ENCODE assay signal across 28 cellular contexts in genomic region chr2:70725505-70725904, GRCh38. TPM values are rescaled to one million over a fixed set of nuclear protein-coding genes. Genes with fewer than 3 reads are reported as not detected.
"Had no signal": no experiment of that assay in that cellular context is flagged by ENCODE, and none has a peak within 500 bp of the region (broad histone marks: within the 10 kb centered on the region; RNA-seq: fewer than 3 reads in every experiment).

No MANE protein-coding gene starts in this region.

- H3K36me3 Mint-ChIP-seq: immature natural killer cell; naive thymus-derived CD8-positive, alpha-beta T cell had no signal

- H3K9me3 Mint-ChIP-seq: immature natural killer cell; naive thymus-derived CD8-positive, alpha-beta T cell; nephron; stimulated activated naive B cell treated with anti-CD40 and anti-IgM and Interleukin-4, amounts not matched to agents 10 μg/mL and 1 μg/mL and 100 μg/mL, for 72 hours had no signal

- H3K36me3 ChIP-seq: left lung, lower lobe of right lung, right lobe of liver, stomach, thyroid gland, transverse colon, upper lobe of left lung, vagina had no signal

- H3K27ac ChIP-seq: left lung, lower lobe of right lung, parathyroid adenoma, psoas muscle, right lobe of liver, stomach, testis, thyroid gland, transverse colon, upper lobe of left lung, vagina had no signal

- DNase-seq: immature natural killer cell; kidney; left colon; left lung; lower lobe of right lung; mammary epithelial cell; mesenchymal stem cell; naive thymus-derived CD8-positive, alpha-beta T cell; nucleus accumbens; psoas muscle; right lobe of liver; stimulated activated CD4-positive, alpha-beta T cell treated with anti-CD3 and anti-CD28 coated beads, Interleukin-1b, Interleukin-23, amount 100 ng/mL, for 48 hours; stimulated activated CD4-positive, alpha-beta T cell treated with anti-CD3 and anti-CD28 coated beads, Interleukin-2, amount 100 ng/mL, for 48 hours; stimulated activated CD4-positive, alpha-beta T cell treated with anti-CD3 and anti-CD28 coated beads, Interleukin-4, amount 100 ng/mL, for 4 hours; stimulated activated CD8-positive, alpha-beta memory T cell treated with anti-CD3 and anti-CD28 coated beads, Interleukin-4, amount 100 ng/mL, for 48 hours; stimulated activated naive B cell treated with anti-CD40 and anti-IgM and Interleukin-4, amounts not matched to agents 10 μg/mL and 1 μg/mL and 100 μg/mL, for 72 hours; stimulated activated naive CD8-positive, alpha-beta T cell treated with anti-CD3 and anti-CD28 coated beads, Interleukin-15, Interleukin-2, amounts not matched to agents 100 U/mL and 50 U/mL, for 24 hours; stomach; testis; thyroid gland; transverse colon; upper lobe of left lung had no signal

- H3K9me3 ChIP-seq: left lung, lower lobe of right lung, psoas muscle, right lobe of liver, stomach, testis, thyroid gland, transverse colon, upper lobe of left lung, vagina had no signal

- H3K4me1 Mint-ChIP-seq: immature natural killer cell; nephron; stimulated activated naive B cell treated with anti-CD40 and anti-IgM and Interleukin-4, amounts not matched to agents 10 μg/mL and 1 μg/mL and 100 μg/mL, for 72 hours had no signal

- H3K27ac Mint-ChIP-seq: immature natural killer cell; nephron; stimulated activated naive B cell treated with anti-CD40 and anti-IgM and Interleukin-4, amounts not matched to agents 10 μg/mL and 1 μg/mL and 100 μg/mL, for 72 hours had no signal

- ATAC-seq: left colon; left lung; lower lobe of right lung; naive thymus-derived CD8-positive, alpha-beta T cell; psoas muscle; right lobe of liver; stimulated activated naive B cell treated with anti-CD40 and anti-IgM and Interleukin-4, amounts not matched to agents 10 μg/mL and 1 μg/mL and 100 μg/mL, for 72 hours; stimulated activated naive CD8-positive, alpha-beta T cell treated with anti-CD3 and anti-CD28 coated beads, Interleukin-15, Interleukin-2, amounts not matched to agents 100 U/mL and 50 U/mL, for 24 hours had no signal

- H3K4me3 ChIP-seq: left lung, lower lobe of right lung, psoas muscle, right lobe of liver, smooth muscle cell, stomach, testis, thyroid gland, transverse colon, upper lobe of left lung, vagina had no signal

- H3K27me3 Mint-ChIP-seq: naive thymus-derived CD8-positive, alpha-beta T cell had no signal

- H3K79me2 ChIP-seq: parathyroid adenoma had no signal

- H3K27me3 ChIP-seq: left lung, right lobe of liver, stomach, testis, thyroid gland, transverse colon, upper lobe of left lung, vagina had no signal

- H3K4me2 ChIP-seq: smooth muscle cell had no signal

- H3K4me1 ChIP-seq: left lung, lower lobe of right lung, psoas muscle, right lobe of liver, stomach, testis, thyroid gland, transverse colon, upper lobe of left lung, vagina had no signal

- H2AFZ ChIP-seq: parathyroid adenoma had no signal

- H3K4me3 Mint-ChIP-seq: immature natural killer cell; naive thymus-derived CD8-positive, alpha-beta T cell; nephron; neural crest cell; stimulated activated naive B cell treated with anti-CD40 and anti-IgM and Interleukin-4, amounts not matched to agents 10 μg/mL and 1 μg/mL and 100 μg/mL, for 72 hours had no signal

RNA-seq across cellular contexts. Expression of gene ADD2, which starts 42.5 kb away (rescaled TPM):
- total RNA-seq: mammary epithelial cell, osteoblast had no signal
- polyA plus RNA-seq: immature natural killer cell had no signal
